In the genomic region with DNA sequence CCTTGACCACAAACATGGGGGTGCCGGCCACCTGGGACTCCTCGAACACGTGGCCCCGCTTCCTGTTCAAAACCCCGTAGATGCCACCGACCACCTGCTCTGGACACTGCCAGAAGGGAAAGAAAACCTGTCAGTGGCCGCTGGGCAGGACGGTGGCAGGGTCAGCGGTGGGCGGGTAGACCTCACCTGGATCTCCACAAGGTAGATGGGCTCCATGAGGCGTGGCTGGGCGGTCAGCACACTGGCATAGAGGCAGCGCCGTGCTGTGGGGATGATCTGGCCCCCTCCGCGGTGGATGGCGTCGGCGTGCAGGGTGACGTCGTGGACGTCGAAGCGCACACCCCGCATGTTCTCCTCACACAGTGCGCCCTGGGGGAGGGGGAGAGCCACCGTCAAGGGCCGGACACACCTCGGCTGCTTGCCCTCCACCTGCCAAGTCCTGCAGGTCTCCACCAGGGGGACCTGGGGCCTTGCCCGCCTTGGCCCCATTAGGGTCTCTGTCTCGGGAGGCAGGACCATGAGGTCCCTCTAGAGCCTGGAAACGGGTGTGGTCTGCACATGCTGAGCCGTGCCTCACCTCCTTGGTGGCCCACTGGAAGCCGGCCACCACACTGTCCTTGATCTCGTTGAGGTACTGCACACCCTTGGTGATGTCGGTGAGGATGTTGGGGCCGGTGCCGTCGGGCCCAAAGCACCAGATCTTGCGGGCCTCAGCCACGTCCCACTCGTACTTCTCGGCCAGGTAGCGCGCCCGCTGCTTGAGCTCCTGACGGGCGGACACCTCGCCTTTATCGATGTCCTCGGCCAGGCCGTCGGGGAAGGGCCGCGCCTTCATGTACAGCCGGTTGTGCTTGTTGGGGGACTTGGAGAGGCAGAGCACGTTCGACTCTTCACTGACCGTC, we compare ENCODE assay signal across 10 cellular contexts. TPM values are rescaled to one million over a fixed set of nuclear protein-coding genes. Genes with fewer than 3 reads are reported as not detected.
DNase-seq lines count a peak whose midpoint lies in the region; ATAC-seq and TF ChIP-seq lines count a peak whose summit lies in the region.
"Had no signal": no experiment of that assay in that cellular context is flagged by ENCODE, and none has a peak within 500 bp of the region (broad histone marks: within the 10 kb centered on the region; RNA-seq: fewer than 3 reads in every experiment).

No MANE protein-coding gene starts in this region.

- ATAC-seq in activated B cell treated with CpG ODN at 0.5 μM for 24 hours (ENCODE audit: low read depth), result peak; percentile 16
- peak; percentile 3 for ATAC-seq in stimulated activated effector memory CD8-positive, alpha-beta T cell treated with anti-CD3 and anti-CD28 coated beads, Interleukin-12 subunit alpha, Interleukin-12 subunit beta, amount 100 ng/mL, for 72 hours

- peaks cover 13% of the 10 kb centered on the region for H3K4me1 Mint-ChIP-seq in activated naive CD4-positive, alpha-beta T cell treated with anti-CD3 and anti-CD28 coated beads, Interleukin-2, amount 10 ng/mL, durations not matched to agents 7 days and 5 days
- H3K4me1 Mint-ChIP-seq in activated B cell treated with CpG ODN at 0.5 μM for 24 hours, result peaks cover 12% of the 10 kb centered on the region
- no peaks in the 10 kb centered on the region for H3K4me1 Mint-ChIP-seq in glutamatergic neuron (ENCODE audit: low read depth, unreplicated experiment)
- peaks cover 36% of the 10 kb centered on the region for H3K4me1 Mint-ChIP-seq in stimulated activated effector memory CD8-positive, alpha-beta T cell treated with anti-CD3 and anti-CD28 coated beads, Interleukin-12 subunit alpha, Interleukin-12 subunit beta, amount 100 ng/mL, for 72 hours

- peak; percentile 9 for DNase-seq in activated naive CD4-positive, alpha-beta T cell treated with Interleukin-2 at 50 U/mL for 16 hours
- no peak for DNase-seq in activated naive CD4-positive, alpha-beta T cell treated with anti-CD3 and anti-CD28 coated beads, Interleukin-2, amount 10 ng/mL, durations not matched to agents 7 days and 5 days
- no peak for DNase-seq in activated B cell treated with CpG ODN at 0.5 μM for 24 hours
- DNase-seq in glutamatergic neuron, result no peak
- no peak for DNase-seq in stimulated activated effector memory CD8-positive, alpha-beta T cell treated with anti-CD3 and anti-CD28 coated beads, Interleukin-12 subunit alpha, Interleukin-12 subunit beta, amount 100 ng/mL, for 72 hours (ENCODE audit: low spot score in 2 of 2)
- no peak for DNase-seq in inferior parietal cortex (ENCODE audit: extremely low spot score)
- no peak for DNase-seq in AG20443 (ENCODE audit: low spot score)
- no peak for DNase-seq in NCI-H226

- H3K36me3 Mint-ChIP-seq in activated naive CD4-positive, alpha-beta T cell treated with anti-CD3 and anti-CD28 coated beads, Interleukin-2, amount 10 ng/mL, durations not matched to agents 7 days and 5 days, result peaks cover 45% of the 10 kb centered on the region
- H3K36me3 Mint-ChIP-seq in activated B cell treated with CpG ODN at 0.5 μM for 24 hours (ENCODE audit: low read depth) (peaks cover 74% of the 10 kb centered on the region), glutamatergic neuron (ENCODE audit: unreplicated experiment) (no peaks in the 10 kb centered on the region)
- H3K36me3 Mint-ChIP-seq in stimulated activated effector memory CD8-positive, alpha-beta T cell treated with anti-CD3 and anti-CD28 coated beads, Interleukin-12 subunit alpha, Interleukin-12 subunit beta, amount 100 ng/mL, for 72 hours, result peaks cover 85% of the 10 kb centered on the region

- no peak overlapping the region for H3K27ac Mint-ChIP-seq in activated naive CD4-positive, alpha-beta T cell treated with anti-CD3 and anti-CD28 coated beads, Interleukin-2, amount 10 ng/mL, durations not matched to agents 7 days and 5 days
- H3K27ac Mint-ChIP-seq in activated B cell treated with CpG ODN at 0.5 μM for 24 hours (no peak overlapping the region), glutamatergic neuron (ENCODE audit: unreplicated experiment) (peak overlapping the region; percentile 44)
- H3K27ac Mint-ChIP-seq in stimulated activated effector memory CD8-positive, alpha-beta T cell treated with anti-CD3 and anti-CD28 coated beads, Interleukin-12 subunit alpha, Interleukin-12 subunit beta, amount 100 ng/mL, for 72 hours, result peak overlapping the region; percentile 99

- H3K27me3 Mint-ChIP-seq in activated naive CD4-positive, alpha-beta T cell treated with anti-CD3 and anti-CD28 coated beads, Interleukin-2, amount 10 ng/mL, durations not matched to agents 7 days and 5 days, result no peaks in the 10 kb centered on the region
- H3K27me3 Mint-ChIP-seq in activated B cell treated with CpG ODN at 0.5 μM for 24 hours (no peaks in the 10 kb centered on the region), glutamatergic neuron (ENCODE audit: unreplicated experiment) (peaks cover under 1% of the 10 kb centered on the region)

- no peak overlapping the region for H3K4me3 Mint-ChIP-seq in activated naive CD4-positive, alpha-beta T cell treated with anti-CD3 and anti-CD28 coated beads, Interleukin-2, amount 10 ng/mL, durations not matched to agents 7 days and 5 days
- H3K4me3 Mint-ChIP-seq in activated B cell treated with CpG ODN at 0.5 μM for 24 hours (no peak overlapping the region), glutamatergic neuron (ENCODE audit: unreplicated experiment) (no peak overlapping the region)
- no peak overlapping the region for H3K4me3 Mint-ChIP-seq in stimulated activated effector memory CD8-positive, alpha-beta T cell treated with anti-CD3 and anti-CD28 coated beads, Interleukin-12 subunit alpha, Interleukin-12 subunit beta, amount 100 ng/mL, for 72 hours

- intact Hi-C loops in activated B cell treated with CpG ODN at 0.5 μM for 24 hours (cut with micrococcal nuclease), result no loop called here

- POLR2A ChIA-PET in activated B cell treated with CpG ODN at 0.5 μM for 24 hours (lab: Charles Lee), result interaction anchor here (1.4 to 1.6 kb wide), 2 partner anchors 10 to 13 kb away, joined by 4 to 6 read pairs; no protein-coding TSS in a partner anchor

- H3K9me3 Mint-ChIP-seq in activated naive CD4-positive, alpha-beta T cell treated with anti-CD3 and anti-CD28 coated beads, Interleukin-2, amount 10 ng/mL, durations not matched to agents 7 days and 5 days, result no peaks in the 10 kb centered on the region
- H3K9me3 Mint-ChIP-seq in activated B cell treated with CpG ODN at 0.5 μM for 24 hours, result no peaks in the 10 kb centered on the region
- peaks cover 6% of the 10 kb centered on the region for H3K9me3 Mint-ChIP-seq in glutamatergic neuron (ENCODE audit: unreplicated experiment)
- H3K9me3 Mint-ChIP-seq in stimulated activated effector memory CD8-positive, alpha-beta T cell treated with anti-CD3 and anti-CD28 coated beads, Interleukin-12 subunit alpha, Interleukin-12 subunit beta, amount 100 ng/mL, for 72 hours, result no peaks in the 10 kb centered on the region

- CTCF ChIA-PET in activated naive CD4-positive, alpha-beta T cell treated with anti-CD3 and anti-CD28 coated beads, Interleukin-2, amount 10 ng/mL, durations not matched to agents 7 days and 5 days (lab: Charles Lee), result no interaction called here
- CTCF ChIA-PET in activated B cell treated with CpG ODN at 0.5 μM for 24 hours (lab: Charles Lee), result no interaction called here

- no peak for TF ChIP-seq CTCF in activated B cell treated with CpG ODN at 0.5 μM for 24 hours (IDR thresholded peaks at IDR 0.05)
- peak; percentile 24 for TF ChIP-seq CTCF in glutamatergic neuron (IDR thresholded peaks at IDR 0.05; ENCODE audit: partially characterized antibody, unreplicated experiment)

RNA-seq across cellular contexts. Expression of a gene that starts 6.6 kb away (rescaled TPM):
- total RNA-seq in activated B cell treated with CpG ODN at 0.5 μM for 24 hours (37.5 and 42.2 TPM in 2 replicates), glutamatergic neuron (ENCODE audit: unreplicated experiment) (221 TPM)

RNA-seq across cellular contexts. Expression of a gene that starts 7.8 kb away (rescaled TPM):
- total RNA-seq in activated B cell treated with CpG ODN at 0.5 μM for 24 hours (2,958 and 3,229 TPM in 2 replicates), glutamatergic neuron (ENCODE audit: unreplicated experiment) (2,255 TPM)

RNA-seq across cellular contexts. Expression of a gene that starts 30.0 kb away (rescaled TPM):
- total RNA-seq in activated B cell treated with CpG ODN at 0.5 μM for 24 hours, result 36.4 and 37.2 TPM in 2 replicates
- 95.8 TPM for total RNA-seq in glutamatergic neuron (ENCODE audit: unreplicated experiment)

RNA-seq across cellular contexts. Expression of a gene that starts 44.6 kb away (rescaled TPM):
- total RNA-seq in activated B cell treated with CpG ODN at 0.5 μM for 24 hours, result not detected in 2 replicates
- total RNA-seq in glutamatergic neuron (ENCODE audit: unreplicated experiment), result 4.0 TPM
- total RNA-seq: fibroblast of lung, mucosa of gallbladder had no signal

Comparison
In these comparisons a context has a peak if more than half of its experiments do, and no peak if none do; other contexts are left out.
1. H3K27ac Mint-ChIP-seq: peak in glutamatergic neuron (single experiment) and stimulated activated effector memory CD8-positive, alpha-beta T cell treated with anti-CD3 and anti-CD28 coated beads, Interleukin-12 subunit alpha, Interleukin-12 subunit beta, amount 100 ng/mL, for 72 hours (single experiment); none in activated naive CD4-positive, alpha-beta T cell treated with anti-CD3 and anti-CD28 coated beads, Interleukin-2, amount 10 ng/mL, durations not matched to agents 7 days and 5 days (single experiment) and activated B cell treated with CpG ODN at 0.5 μM for 24 hours (single experiment).